16 cellular contexts compared by ENCODE assay signal in the genomic region with DNA sequence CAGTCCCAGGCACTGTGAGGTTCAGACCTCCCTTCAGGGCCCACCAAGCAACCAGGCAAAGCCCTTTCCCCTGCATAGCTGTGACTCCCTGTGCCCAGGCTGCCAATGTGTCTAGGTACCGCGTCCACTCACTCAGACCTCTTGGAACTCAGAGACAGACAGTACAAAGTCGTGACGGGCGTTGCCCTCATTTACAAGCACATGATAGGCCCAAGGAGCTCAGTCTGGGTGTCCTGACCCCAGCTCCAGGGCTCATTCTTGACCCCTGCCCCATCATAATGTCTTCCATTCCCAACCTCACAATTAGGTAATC. TPM values are rescaled to one million over a fixed set of nuclear protein-coding genes. Genes with fewer than 3 reads are reported as not detected.
DNase-seq lines count a peak whose midpoint lies in the region; ATAC-seq and TF ChIP-seq lines count a peak whose summit lies in the region.
"Had no signal": no experiment of that assay in that cellular context is flagged by ENCODE, and none has a peak within 500 bp of the region (broad histone marks: within the 10 kb centered on the region; RNA-seq: fewer than 3 reads in every experiment).

No MANE protein-coding gene starts in this region.

- peaks cover 0 to 5% of the 10 kb centered on the region in 2 donors for H3K9me3 Mint-ChIP-seq in activated naive CD4-positive, alpha-beta T cell treated with anti-CD3 and anti-CD28 coated beads, Interleukin-2, amount 50 U/mL, for 72 hours
- no peaks in the 10 kb centered on the region for H3K9me3 Mint-ChIP-seq in activated naive CD4-positive, alpha-beta T cell treated with anti-CD3 and anti-CD28 coated beads for 36 hours
- no peaks in the 10 kb centered on the region for H3K9me3 Mint-ChIP-seq in stimulated activated memory B cell treated with anti-CD40 and anti-IgM and Interleukin-4, amounts not matched to agents 10 μg/mL and 1 μg/mL and 100 μg/mL, for 72 hours

- H3K27ac ChIP-seq in RWPE1, result peak overlapping the region; percentile 64

- H3K27ac Mint-ChIP-seq in activated naive CD4-positive, alpha-beta T cell treated with anti-CD3 and anti-CD28 coated beads, Interleukin-2, amount 50 U/mL, for 72 hours, result peak overlapping the region; percentile 18 to 32
- H3K27ac Mint-ChIP-seq in activated naive CD4-positive, alpha-beta T cell treated with anti-CD3 and anti-CD28 coated beads for 36 hours, result no peak overlapping the region
- peak overlapping the region; percentile 28 for H3K27ac Mint-ChIP-seq in stimulated activated memory B cell treated with anti-CD40 and anti-IgM and Interleukin-4, amounts not matched to agents 10 μg/mL and 1 μg/mL and 100 μg/mL, for 72 hours

- H3K4me1 Mint-ChIP-seq in activated naive CD4-positive, alpha-beta T cell treated with anti-CD3 and anti-CD28 coated beads for 36 hours (ENCODE audit: low read depth), result peaks cover 32% of the 10 kb centered on the region
- H3K4me1 Mint-ChIP-seq in stimulated activated memory B cell treated with anti-CD40 and anti-IgM and Interleukin-4, amounts not matched to agents 10 μg/mL and 1 μg/mL and 100 μg/mL, for 72 hours, result peaks cover 29% of the 10 kb centered on the region

- ATAC-seq in activated naive CD4-positive, alpha-beta T cell treated with anti-CD3 and anti-CD28 coated beads, Interleukin-2, amount 50 U/mL, for 72 hours, result no peak
- ATAC-seq in left lobe of liver (peak; percentile 40), HG03139 (IDR thresholded peaks at IDR 0.05; ENCODE audit: unreplicated experiment) (no peak), GM18498 (IDR thresholded peaks at IDR 0.05; ENCODE audit: unreplicated experiment) (no peak)
- peak; percentile 24 for ATAC-seq in stimulated activated memory B cell treated with anti-CD40 and anti-IgM and Interleukin-4, amounts not matched to agents 10 μg/mL and 1 μg/mL and 100 μg/mL, for 72 hours
- ATAC-seq: HCT116, WTC11 had no signal

- POLR2A ChIA-PET in RWPE1 (lab: Yijun Ruan, JAX; ENCODE audit: low non-redundant PET), result no interaction called here

- DNase-seq in activated naive CD4-positive, alpha-beta T cell treated with anti-CD3 and anti-CD28 coated beads, Interleukin-2, amount 50 U/mL, for 72 hours (ENCODE audit: low spot score in 2 of 2), result no peak
- no peak for DNase-seq in activated naive CD4-positive, alpha-beta T cell treated with anti-CD3 and anti-CD28 coated beads for 36 hours
- DNase-seq in RWPE1 (ENCODE audit: low spot score) (no peak), left lobe of liver (ENCODE audit: low spot score) (peak; percentile 56), hippocampal formation (lab: John Stamatoyannopoulos, UW) (no peak)
- DNase-seq: amniotic stem cell; NCI-H146; NCI-H2227 treated with DMSO at 0.1 percent for 48 hours; nephron progenitor cell; NK-92 treated with Interleukin-12 subunit alpha and Interleukin-12 subunit beta, amount 100 ng/mL, for 24 hours; RPMI8226 had no signal

- intact Hi-C loops in activated naive CD4-positive, alpha-beta T cell treated with anti-CD3 and anti-CD28 coated beads for 36 hours (cut with micrococcal nuclease), result no loop called here

- H3K36me3 Mint-ChIP-seq in activated naive CD4-positive, alpha-beta T cell treated with anti-CD3 and anti-CD28 coated beads, Interleukin-2, amount 50 U/mL, for 72 hours, result peaks cover 10 to 28% of the 10 kb centered on the region in 2 donors
- peaks cover 15% of the 10 kb centered on the region for H3K36me3 Mint-ChIP-seq in activated naive CD4-positive, alpha-beta T cell treated with anti-CD3 and anti-CD28 coated beads for 36 hours (ENCODE audit: low read depth)
- H3K36me3 Mint-ChIP-seq in stimulated activated memory B cell treated with anti-CD40 and anti-IgM and Interleukin-4, amounts not matched to agents 10 μg/mL and 1 μg/mL and 100 μg/mL, for 72 hours, result peaks cover 36% of the 10 kb centered on the region

- no peak overlapping the region for H3K4me3 Mint-ChIP-seq in activated naive CD4-positive, alpha-beta T cell treated with anti-CD3 and anti-CD28 coated beads for 36 hours
- no peak overlapping the region for H3K4me3 Mint-ChIP-seq in stimulated activated memory B cell treated with anti-CD40 and anti-IgM and Interleukin-4, amounts not matched to agents 10 μg/mL and 1 μg/mL and 100 μg/mL, for 72 hours
- H3K4me3 Mint-ChIP-seq: nephron progenitor cell, WTC11 had no signal

- no peak for TF ChIP-seq CTCF in RWPE1 (conservative IDR thresholded peaks at IDR 0.05; ENCODE audit: low read depth)

- CTCF ChIA-PET in activated naive CD4-positive, alpha-beta T cell treated with anti-CD3 and anti-CD28 coated beads for 36 hours (lab: Charles Lee), result interaction anchor here (0.5 to 2.4 kb wide), 4 partner anchors 17 to 105 kb away, joined by 3 to 9 read pairs (median 4); no protein-coding TSS in a partner anchor
- CTCF ChIA-PET in RWPE1 (lab: Yijun Ruan, JAX), result no interaction called here

- no peaks in the 10 kb centered on the region for H3K27me3 Mint-ChIP-seq in activated naive CD4-positive, alpha-beta T cell treated with anti-CD3 and anti-CD28 coated beads for 36 hours (ENCODE audit: low read depth)
- no peaks in the 10 kb centered on the region for H3K27me3 Mint-ChIP-seq in stimulated activated memory B cell treated with anti-CD40 and anti-IgM and Interleukin-4, amounts not matched to agents 10 μg/mL and 1 μg/mL and 100 μg/mL, for 72 hours

RNA-seq across cellular contexts. Expression of gene KLF13, which starts 56.0 kb away (rescaled TPM):
- 100 to 1,000 TPM; 124 to 161 TPM for total RNA-seq in activated naive CD4-positive, alpha-beta T cell treated with anti-CD3 and anti-CD28 coated beads, Interleukin-2, amount 50 U/mL, for 72 hours
- 100 to 1,000 TPM; 115 to 121 TPM for total RNA-seq in activated naive CD4-positive, alpha-beta T cell treated with anti-CD3 and anti-CD28 coated beads for 36 hours
- 91.9 TPM for total RNA-seq in left lobe of liver

Comparison
In these comparisons a context has a peak if more than half of its experiments do, and no peak if none do; other contexts are left out.
1. ATAC-seq: peak in left lobe of liver (single experiment) and stimulated activated memory B cell treated with anti-CD40 and anti-IgM and Interleukin-4, amounts not matched to agents 10 μg/mL and 1 μg/mL and 100 μg/mL, for 72 hours (single experiment); none in activated naive CD4-positive, alpha-beta T cell treated with anti-CD3 and anti-CD28 coated beads, Interleukin-2, amount 50 U/mL, for 72 hours (0 of 2), HG03139 (single experiment) and GM18498 (single experiment).